In the genomic region with DNA sequence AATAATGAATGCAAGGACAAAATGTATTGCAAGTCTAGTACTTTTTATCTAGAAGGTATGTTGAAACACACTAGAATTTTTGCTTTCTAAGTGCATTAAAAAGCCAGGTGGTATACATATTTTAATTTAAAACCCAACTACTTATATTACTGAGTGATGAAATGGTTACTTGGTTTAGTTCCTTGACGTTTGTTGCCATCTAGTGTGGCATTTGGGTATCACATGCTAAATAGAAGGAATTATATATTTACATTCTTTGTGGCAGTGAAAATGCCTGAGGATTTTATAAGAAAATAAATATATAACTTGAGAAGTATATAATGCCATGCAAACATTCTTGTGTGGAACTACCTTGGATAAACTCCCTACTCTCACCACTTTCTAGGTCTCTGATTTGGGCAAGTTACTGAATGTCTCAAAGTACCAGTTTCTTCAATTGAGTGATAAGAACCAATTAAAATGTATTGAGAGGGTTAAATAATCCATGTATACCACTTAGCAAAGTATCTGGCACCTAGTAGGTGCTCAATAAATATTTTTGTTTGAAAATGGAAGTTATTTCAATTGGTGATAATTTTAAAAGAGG, we compare ENCODE assay signal across 8 cellular contexts.
DNase-seq lines count a peak whose midpoint lies in the region; ATAC-seq and TF ChIP-seq lines count a peak whose summit lies in the region.

No MANE protein-coding gene starts in this region.

- H3K4me1 ChIP-seq in cardiac muscle cell (ENCODE audit: low read depth), result no peaks in the 10 kb centered on the region
- H3K4me1 ChIP-seq in upper lobe of right lung, result no peaks in the 10 kb centered on the region

- DNase-seq in cardiac muscle cell (ENCODE audit: low read depth in 1 of 2, low spot score in 1 of 2), result peak; percentile 55 to 78
- no peak for DNase-seq in Right ventricle myocardium inferior (ENCODE audit: missing footprints)
- DNase-seq in HFF-Myc (ENCODE audit: extremely low read depth, low read depth), result peak; percentile 42
- peak; percentile 62 for DNase-seq in NCI-H345 treated with DMSO at 0.1 percent for 48 hours (lab: John Stamatoyannopoulos, UW; ENCODE audit: unreplicated experiment)
- DNase-seq in astrocyte of the cerebellum (ENCODE audit: low read depth), result peak; percentile 58
- peak; percentile 12 for DNase-seq in kidney epithelial cell (ENCODE audit: low read depth)
- no peak for DNase-seq in upper lobe of right lung

- H3K4me3 ChIP-seq in cardiac muscle cell (no peak overlapping the region), HFF-Myc (replicated peaks; ENCODE audit: low read depth, low read length) (no peak overlapping the region), astrocyte of the cerebellum (ENCODE audit: low read depth, low read length) (no peak overlapping the region), kidney epithelial cell (ENCODE audit: low read depth, low read length) (no peak overlapping the region), upper lobe of right lung (no peak overlapping the region)

- peak; percentile 67 for TF ChIP-seq CTCF in cardiac muscle cell (IDR thresholded peaks at IDR 0.05; ENCODE audit: low read depth, low read length)
- TF ChIP-seq CTCF in HFF-Myc (IDR thresholded peaks at IDR 0.05; ENCODE audit: low read depth, low read length, missing control alignments), result peak; percentile 49
- TF ChIP-seq CTCF in astrocyte of the cerebellum (IDR thresholded peaks at IDR 0.05; ENCODE audit: low read depth, low read length, missing control alignments), result peak; percentile 49
- TF ChIP-seq CTCF in kidney epithelial cell (IDR thresholded peaks at IDR 0.05; ENCODE audit: insufficient read depth, low read length, poor library complexity, severe bottlenecking), result peak; percentile 55
- peak; percentile 81 for TF ChIP-seq CTCF in upper lobe of right lung (IDR thresholded peaks at IDR 0.05)

- H3K9me3 ChIP-seq in cardiac muscle cell (ENCODE audit: low read depth) (no peaks in the 10 kb centered on the region), upper lobe of right lung (no peaks in the 10 kb centered on the region)

- no peak for ATAC-seq in Right ventricle myocardium inferior
- peak; percentile 82 for ATAC-seq in upper lobe of right lung
- ATAC-seq in GM21576 (IDR thresholded peaks at IDR 0.05; ENCODE audit: unreplicated experiment), result no peak

- H3K27ac ChIP-seq in cardiac muscle cell (no peak overlapping the region), upper lobe of right lung (no peak overlapping the region)

- peaks cover 2% of the 10 kb centered on the region for H3K36me3 ChIP-seq in cardiac muscle cell
- no peaks in the 10 kb centered on the region for H3K36me3 ChIP-seq in kidney epithelial cell (ENCODE audit: control insufficient read depth, insufficient read depth, low read length)
- peaks cover 10% of the 10 kb centered on the region for H3K36me3 ChIP-seq in upper lobe of right lung

- H3K27me3 ChIP-seq in cardiac muscle cell (no peaks in the 10 kb centered on the region), kidney epithelial cell (ENCODE audit: control insufficient read depth, insufficient read depth, low read length) (no peaks in the 10 kb centered on the region), upper lobe of right lung (no peaks in the 10 kb centered on the region)

- in situ Hi-C loops in astrocyte of the cerebellum (cut with HindIII; ENCODE audit: low sequenced_read_pairs), result loop anchor here (25.0 kb wide), 1 partner anchor 863 kb away; no protein-coding TSS in a partner anchor

- intact Hi-C loops in Right ventricle myocardium inferior (cut with DNase I) (loop anchor here (10.0 kb wide), 2 partner anchors 481 to 861 kb away; no protein-coding TSS in a partner anchor), upper lobe of right lung (cut with DNase I) (no loop called here)

Comparison
In these comparisons a context has a peak if more than half of its experiments do, and no peak if none do; other contexts are left out.
1. DNase-seq: peak in cardiac muscle cell (2 of 2), HFF-Myc (single experiment), NCI-H345 treated with DMSO at 0.1 percent for 48 hours (single experiment), astrocyte of the cerebellum (single experiment) and kidney epithelial cell (single experiment); none in Right ventricle myocardium inferior (single experiment) and upper lobe of right lung (single experiment).
2. Peak in every context shown above with its lines, with median percentiles within 50 percentile points of each other: CTCF ChIP-seq.